In genomic region chr11:47603295-47603694, GRCh38 we compare ENCODE assay signal across 17 cellular contexts. TPM values are rescaled to one million over a fixed set of nuclear protein-coding genes. Genes with fewer than 3 reads are reported as not detected.
DNase-seq lines count a peak whose midpoint lies in the region; ATAC-seq, FAIRE-seq and TF ChIP-seq lines count a peak whose summit lies in the region.
"Had no signal": no experiment of that assay in that cellular context is flagged by ENCODE, and none has a peak within 500 bp of the region (broad histone marks: within the 10 kb centered on the region; RNA-seq: fewer than 3 reads in every experiment).

No MANE protein-coding gene starts in this region.

- no peak for FAIRE-seq in astrocyte (lab: Jason Lieb, UNC)
- FAIRE-seq: A549, G401.6, GM12892 had no signal

- DNase-seq in GM03348 (ENCODE audit: low spot score) (peak; percentile 73), astrocyte (ENCODE audit: low read depth) (peak; percentile 49), iris pigment epithelial cell (ENCODE audit: low read depth) (peak; percentile 33), COLO668 (lab: John Stamatoyannopoulos, UW; ENCODE audit: unreplicated experiment) (no peak), T1000 (lab: John Stamatoyannopoulos, UW) (no peak)
- DNase-seq: C1 segment of cervical spinal cord; CD4-positive, alpha-beta T cell; DMS79; EL; GOT3; H9 had no signal

- no peak overlapping the region for H3K27ac ChIP-seq in astrocyte (ENCODE audit: low read depth, low read length)
- H3K27ac ChIP-seq: A549 had no signal

- no peaks in the 10 kb centered on the region for H3K36me3 ChIP-seq in astrocyte (ENCODE audit: insufficient read depth, low read length)

- no peaks in the 10 kb centered on the region for H3K79me2 ChIP-seq in astrocyte (ENCODE audit: insufficient read depth, low read length)

- no peak overlapping the region for H3K4me2 ChIP-seq in astrocyte (ENCODE audit: low read length)
- H3K4me2 ChIP-seq: A549 had no signal

- no peak overlapping the region for H3K4me3 ChIP-seq in astrocyte (ENCODE audit: insufficient read depth, low read depth, low read length)
- H3K4me3 ChIP-seq: A549 had no signal

- H4K20me1 ChIP-seq in astrocyte (ENCODE audit: insufficient read depth, low read length), result no peaks in the 10 kb centered on the region

- peaks cover 23% of the 10 kb centered on the region for H3K4me1 Mint-ChIP-seq in astrocyte (ENCODE audit: low read depth, unreplicated experiment)
- H3K4me1 Mint-ChIP-seq: B cell had no signal

- H3K9me3 ChIP-seq in astrocyte (ENCODE audit: insufficient read depth, low read depth, low read length), result no peaks in the 10 kb centered on the region
- H3K9me3 ChIP-seq: A549 had no signal

- H3K36me3 Mint-ChIP-seq in astrocyte (ENCODE audit: low read depth, unreplicated experiment), result no peaks in the 10 kb centered on the region

- no peak overlapping the region for H3K4me3 Mint-ChIP-seq in astrocyte (ENCODE audit: unreplicated experiment)
- H3K4me3 Mint-ChIP-seq: B cell; CD4-positive, alpha-beta T cell; H9 had no signal

- ATAC-seq in HG02763 (IDR thresholded peaks at IDR 0.05; ENCODE audit: unreplicated experiment), result no peak
- ATAC-seq: A549 had no signal

- peaks cover 4% of the 10 kb centered on the region for H3K27me3 Mint-ChIP-seq in astrocyte (ENCODE audit: low read depth, unreplicated experiment)

- H3K27me3 ChIP-seq in astrocyte (ENCODE audit: insufficient read depth, low read length), result no peaks in the 10 kb centered on the region

- H3K27ac Mint-ChIP-seq in astrocyte (ENCODE audit: unreplicated experiment), result no peak overlapping the region
- H3K27ac Mint-ChIP-seq: B cell; CD4-positive, alpha-beta T cell; H9 had no signal

- H3K9me3 Mint-ChIP-seq in astrocyte (ENCODE audit: unreplicated experiment), result no peaks in the 10 kb centered on the region
- H3K9me3 Mint-ChIP-seq: CD4-positive, alpha-beta T cell; H9 had no signal

- H3K4me1 ChIP-seq in astrocyte (ENCODE audit: insufficient read depth, low read length), result peaks cover 19% of the 10 kb centered on the region
- H3K4me1 ChIP-seq: A549 had no signal

- H2AFZ ChIP-seq in astrocyte (ENCODE audit: low read depth, low read length), result no peak overlapping the region

- TF ChIP-seq CTCF in astrocyte (IDR thresholded peaks at IDR 0.05; ENCODE audit: insufficient read depth, low read depth, low read length), result no peak

- H3K9ac ChIP-seq in astrocyte (ENCODE audit: low read length), result no peak overlapping the region

RNA-seq across cellular contexts. Expression of gene C1QTNF4, which starts 9.1 kb away (rescaled TPM):
- total RNA-seq in astrocyte, result 0.20 TPM in 1 of 2 replicates, not detected in the other
- total RNA-seq: B cell, HT1080 had no signal

RNA-seq across cellular contexts. Expression of gene FAM180B, which starts 16.8 kb away (rescaled TPM):
- total RNA-seq in astrocyte, result 0.16 TPM in 1 of 2 replicates, not detected in the other
- total RNA-seq: HT1080 had no signal

RNA-seq across cellular contexts. Expression of gene NDUFS3, which starts 24.4 kb away (rescaled TPM):
- total RNA-seq in astrocyte, result 80.7 and 88.7 TPM in 2 replicates

RNA-seq across cellular contexts. Expression of gene KBTBD4, which starts 24.5 kb away (rescaled TPM):
- total RNA-seq in astrocyte, result 11.9 and 12.5 TPM in 2 replicates

RNA-seq across cellular contexts. Expression of gene PTPMT1, which starts 37.9 kb away (rescaled TPM):
- total RNA-seq in astrocyte, result 32.4 and 33.9 TPM in 2 replicates

Comparison
In these comparisons a context has a peak if more than half of its experiments do, and no peak if none do; other contexts are left out.
1. DNase-seq: peak in GM03348 (single experiment), astrocyte (single experiment) and iris pigment epithelial cell (single experiment); none in COLO668 (single experiment) and T1000 (single experiment).